ENCODE assay signal across 1 cellular context in the genomic region with DNA sequence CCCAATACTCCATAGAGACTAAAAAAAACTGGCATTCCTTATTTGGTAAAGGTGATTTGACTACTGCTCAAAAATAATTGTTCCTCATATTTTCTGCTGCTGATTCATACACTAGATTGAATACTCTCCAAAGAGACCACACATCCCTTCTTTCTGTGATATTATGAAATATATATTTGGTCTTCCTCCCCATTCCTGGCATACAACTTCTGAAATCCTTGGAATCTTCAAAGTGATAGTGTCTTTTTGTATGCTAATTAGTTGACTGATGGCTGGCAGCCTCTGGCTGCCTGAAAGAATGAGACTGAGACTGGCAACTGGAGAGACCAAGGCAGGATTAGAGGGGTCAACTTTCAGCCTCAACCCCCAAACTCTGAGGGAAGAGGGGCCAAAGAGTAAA.
TF ChIP-seq lines count a peak whose summit lies in the region.

No MANE protein-coding gene starts in this region.

TF ChIP-seq in H1, 55 proteins besides CTCF, POLR2A, EP300 and RAD21 (continued from another document):
- TF ChIP-seq RNF2 (IDR thresholded peaks at IDR 0.05; ENCODE audit: borderline replicate concordance, low read depth, low read length, missing control alignments, poor library complexity, severe bottlenecking) (no peak), GTF2F1 (IDR thresholded peaks at IDR 0.05; ENCODE audit: borderline replicate concordance, low read depth, low read length) (no peak), CREB1 (IDR thresholded peaks at IDR 0.05) (no peak), FOSL1 (IDR thresholded peaks at IDR 0.05; ENCODE audit: insufficient read depth, low read depth, low read length) (no peak), TEAD4 (IDR thresholded peaks at IDR 0.05; ENCODE audit: low read depth, low read length) (no peak), BACH1 (IDR thresholded peaks at IDR 0.05; ENCODE audit: low read length) (no peak), CEBPB (IDR thresholded peaks at IDR 0.05; ENCODE audit: low read depth, low read length) (no peak), SP1 (IDR thresholded peaks at IDR 0.05; ENCODE audit: low read depth, low read length) (no peak), SIN3A (conservative IDR thresholded peaks at IDR 0.05 in 1 of 2, IDR thresholded peaks at IDR 0.05 in 1 of 2; ENCODE audit: low read depth in 1 of 2, low read length in 2 of 2) (no peak), HDAC2 (IDR thresholded peaks at IDR 0.05; ENCODE audit: borderline replicate concordance in 1 of 2, low read depth in 2 of 2, low read length in 2 of 2) (no peak), JUN (IDR thresholded peaks at IDR 0.05; ENCODE audit: low read depth, low read length) (no peak), CBX8 (IDR thresholded peaks at IDR 0.05; ENCODE audit: borderline replicate concordance, low read depth, low read length) (no peak)
- TF ChIP-seq, protein P1, sequence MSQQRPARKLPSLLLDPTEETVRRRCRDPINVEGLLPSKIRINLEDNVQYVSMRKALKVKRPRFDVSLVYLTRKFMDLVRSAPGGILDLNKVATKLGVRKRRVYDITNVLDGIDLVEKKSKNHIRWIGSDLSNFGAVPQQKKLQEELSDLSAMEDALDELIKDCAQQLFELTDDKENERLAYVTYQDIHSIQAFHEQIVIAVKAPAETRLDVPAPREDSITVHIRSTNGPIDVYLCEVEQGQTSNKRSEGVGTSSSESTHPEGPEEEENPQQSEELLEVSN (IDR thresholded peaks at IDR 0.05) = no peak
TF ChIP-seq in H1: peak in this region for 0.
